1 cellular context compared by ENCODE assay signal in genomic region chr11:92211576-92212167, GRCh38.
TF ChIP-seq lines count a peak whose summit lies in the region.

No MANE protein-coding gene starts in this region.

TF ChIP-seq in GM23338, 12 proteins besides CTCF, POLR2A, EP300 and RAD21 (continued from another document):
- TF ChIP-seq ZNF462 (CRISPR knock-in tag; IDR thresholded peaks at IDR 0.05) (no peak), ZNF114 (CRISPR knock-in tag; IDR thresholded peaks at IDR 0.05) (no peak), STAT1 (IDR thresholded peaks at IDR 0.05; ENCODE audit: unreplicated experiment) (no peak)
